ENCODE assay signal across 1 cellular context in genomic region chr5:95759634-95760033, GRCh38.
TF ChIP-seq lines count a peak whose summit lies in the region.

No MANE protein-coding gene starts in this region.

TF ChIP-seq in liver, 16 proteins besides CTCF, POLR2A, EP300 and RAD21 (continued from another document):
- TF ChIP-seq REST (IDR thresholded peaks at IDR 0.05) (peak; percentile 51), TAF1 (conservative IDR thresholded peaks at IDR 0.05) (peak; percentile 70), SP1 (IDR thresholded peaks at IDR 0.05) (peak; percentile 74), GABPA (IDR thresholded peaks at IDR 0.05 in 1 of 2, conservative IDR thresholded peaks at IDR 0.05 in 1 of 2) (no peak), RXRA (IDR thresholded peaks at IDR 0.05) (peak; percentile 60 to 80), FOXA2 (IDR thresholded peaks at IDR 0.05) (peak; percentile 88), HNF4G (IDR thresholded peaks at IDR 0.05) (no peak), JUND (IDR thresholded peaks at IDR 0.05) (peak in 1 of 2 donors; percentile 52), HNF4A (conservative IDR thresholded peaks at IDR 0.05) (peak; percentile 58 to 79)
TF ChIP-seq in liver: peak in this region for 12.
